ENCODE assay signal across 18 cellular contexts in genomic region chr19:10784257-10784656, GRCh38. TPM values are rescaled to one million over a fixed set of nuclear protein-coding genes. Genes with fewer than 3 reads are reported as not detected.
DNase-seq lines count a peak whose midpoint lies in the region; ATAC-seq, FAIRE-seq and TF ChIP-seq lines count a peak whose summit lies in the region.
"Had no signal": no experiment of that assay in that cellular context is flagged by ENCODE, and none has a peak within 500 bp of the region (broad histone marks: within the 10 kb centered on the region; RNA-seq: fewer than 3 reads in every experiment).

No MANE protein-coding gene starts in this region.

- TF ChIP-seq POLR2A in prostate gland (IDR thresholded peaks at IDR 0.05), result no peak

- H3K27me3 ChIP-seq in prostate gland (replicated peaks; ENCODE audit: insufficient read depth), result no peaks in the 10 kb centered on the region
- H3K27me3 ChIP-seq: cardiac muscle cell, hepatocyte, SJSA1 had no signal

- no peak for TF ChIP-seq CTCF in D721Med (IDR thresholded peaks at IDR 0.05; ENCODE audit: insufficient read depth, missing control alignments)
- no peak for TF ChIP-seq CTCF in prostate gland (IDR thresholded peaks at IDR 0.05)

- H3K4me1 ChIP-seq in prostate gland (replicated peaks), result no peaks in the 10 kb centered on the region
- H3K4me1 ChIP-seq: parathyroid adenoma, SJSA1 had no signal

- peaks cover 0 to 35% of the 10 kb centered on the region in 2 donors for H3K36me3 ChIP-seq in prostate gland

- WGBS in prostate gland, result 76% methylated on average over 10 of the region's 10 CpGs

- peak; percentile 61 for DNase-seq in Ammon's horn (ENCODE audit: low spot score)
- peak; percentile 91 to 93 for DNase-seq in Kasumi-1 (lab: John Stamatoyannopoulos, UW)
- no peak for DNase-seq in activated T-helper 1 cell treated with anti-CD3 and anti-CD28 coated beads, Interleukin-12 subunit alpha, Interleukin-12 subunit beta, Interleukin-2, Interleukin-4 antibody, amounts not matched to agents 30 ng/mL and 10 ng/mL and 1 ng/mL, durations not matched to agents 14 hours and 24 hours and 36 hours (ENCODE audit: low spot score)
- DNase-seq in medulla oblongata (ENCODE audit: extremely low spot score), result peak; percentile 74
- DNase-seq in D721Med (ENCODE audit: insufficient read length, low spot score), result no peak
- no peak for DNase-seq in iPS-NIHi7 (ENCODE audit: extremely low spot score)
- DNase-seq in prostate gland (ENCODE audit: low spot score), result no peak
- DNase-seq: activated CD4-positive, alpha-beta T cell treated with anti-CD3 and anti-CD28 coated beads for 4 hours; activated gamma-delta T cell; NCI-H1694 treated with DMSO at 0.1 percent for 48 hours; NCI-H69 had no signal

- intact Hi-C loops in activated T-helper 1 cell treated with anti-CD3 and anti-CD28 coated beads, Interleukin-12 subunit alpha, Interleukin-12 subunit beta, Interleukin-2, Interleukin-4 antibody, amounts not matched to agents 30 ng/mL and 10 ng/mL and 1 ng/mL, durations not matched to agents 14 hours and 24 hours and 36 hours (cut with micrococcal nuclease), result no loop called here
- intact Hi-C loops in prostate gland (cut with DNase I), result no loop called here

- H3K9me3 ChIP-seq in prostate gland, result no peaks in the 10 kb centered on the region
- H3K9me3 ChIP-seq: SJSA1 had no signal

- H3K27ac Mint-ChIP-seq in activated T-helper 1 cell treated with anti-CD3 and anti-CD28 coated beads, Interleukin-12 subunit alpha, Interleukin-12 subunit beta, Interleukin-2, Interleukin-4 antibody, amounts not matched to agents 30 ng/mL and 10 ng/mL and 1 ng/mL, durations not matched to agents 14 hours and 24 hours and 36 hours, result peak overlapping the region; percentile 67

- ATAC-seq in GM21529 (IDR thresholded peaks at IDR 0.05; ENCODE audit: unreplicated experiment), result no peak

- H3K4me1 Mint-ChIP-seq in activated T-helper 1 cell treated with anti-CD3 and anti-CD28 coated beads, Interleukin-12 subunit alpha, Interleukin-12 subunit beta, Interleukin-2, Interleukin-4 antibody, amounts not matched to agents 30 ng/mL and 10 ng/mL and 1 ng/mL, durations not matched to agents 14 hours and 24 hours and 36 hours (ENCODE audit: low read depth), result peaks cover 13% of the 10 kb centered on the region

- H3K36me3 Mint-ChIP-seq in activated T-helper 1 cell treated with anti-CD3 and anti-CD28 coated beads, Interleukin-12 subunit alpha, Interleukin-12 subunit beta, Interleukin-2, Interleukin-4 antibody, amounts not matched to agents 30 ng/mL and 10 ng/mL and 1 ng/mL, durations not matched to agents 14 hours and 24 hours and 36 hours (ENCODE audit: low read depth), result peaks cover 55% of the 10 kb centered on the region

- H3K4me3 Mint-ChIP-seq in activated T-helper 1 cell treated with anti-CD3 and anti-CD28 coated beads, Interleukin-12 subunit alpha, Interleukin-12 subunit beta, Interleukin-2, Interleukin-4 antibody, amounts not matched to agents 30 ng/mL and 10 ng/mL and 1 ng/mL, durations not matched to agents 14 hours and 24 hours and 36 hours, result no peak overlapping the region

- FAIRE-seq in D721Med (lab: Jason Lieb, UNC), result no peak
- FAIRE-seq: GM19239, H1 had no signal

- H3K27me3 Mint-ChIP-seq in activated T-helper 1 cell treated with anti-CD3 and anti-CD28 coated beads, Interleukin-12 subunit alpha, Interleukin-12 subunit beta, Interleukin-2, Interleukin-4 antibody, amounts not matched to agents 30 ng/mL and 10 ng/mL and 1 ng/mL, durations not matched to agents 14 hours and 24 hours and 36 hours (ENCODE audit: insufficient read depth), result no peaks in the 10 kb centered on the region

- no peaks in the 10 kb centered on the region for H3K9me3 Mint-ChIP-seq in activated T-helper 1 cell treated with anti-CD3 and anti-CD28 coated beads, Interleukin-12 subunit alpha, Interleukin-12 subunit beta, Interleukin-2, Interleukin-4 antibody, amounts not matched to agents 30 ng/mL and 10 ng/mL and 1 ng/mL, durations not matched to agents 14 hours and 24 hours and 36 hours

- H3K4me3 ChIP-seq in prostate gland, result no peak overlapping the region
- H3K4me3 ChIP-seq: cardiac muscle cell, hepatocyte, SJSA1 had no signal

- no peak overlapping the region for H3K27ac ChIP-seq in prostate gland
- H3K27ac ChIP-seq: cardiac muscle cell, hepatocyte, parathyroid adenoma, SJSA1 had no signal

RNA-seq across cellular contexts. Expression of gene TMED1, which starts 51.8 kb away (rescaled TPM):
- total RNA-seq in activated T-helper 1 cell treated with anti-CD3 and anti-CD28 coated beads, Interleukin-12 subunit alpha, Interleukin-12 subunit beta, Interleukin-2, Interleukin-4 antibody, amounts not matched to agents 30 ng/mL and 10 ng/mL and 1 ng/mL, durations not matched to agents 14 hours and 24 hours and 36 hours, result 19.8 and 21.0 TPM in 2 replicates
- total RNA-seq in prostate gland, result 10 to 100 TPM; 41.9 to 47.8 TPM

Comparison
In these comparisons a context has a peak if more than half of its experiments do, and no peak if none do; other contexts are left out.
1. DNase-seq: peak in Ammon's horn (single experiment), Kasumi-1 (2 of 2) and medulla oblongata (single experiment); none in activated T-helper 1 cell treated with anti-CD3 and anti-CD28 coated beads, Interleukin-12 subunit alpha, Interleukin-12 subunit beta, Interleukin-2, Interleukin-4 antibody, amounts not matched to agents 30 ng/mL and 10 ng/mL and 1 ng/mL, durations not matched to agents 14 hours and 24 hours and 36 hours (single experiment), D721Med (single experiment), iPS-NIHi7 (single experiment) and prostate gland (single experiment).